ENCODE assay signal across 8 cellular contexts in the genomic region with DNA sequence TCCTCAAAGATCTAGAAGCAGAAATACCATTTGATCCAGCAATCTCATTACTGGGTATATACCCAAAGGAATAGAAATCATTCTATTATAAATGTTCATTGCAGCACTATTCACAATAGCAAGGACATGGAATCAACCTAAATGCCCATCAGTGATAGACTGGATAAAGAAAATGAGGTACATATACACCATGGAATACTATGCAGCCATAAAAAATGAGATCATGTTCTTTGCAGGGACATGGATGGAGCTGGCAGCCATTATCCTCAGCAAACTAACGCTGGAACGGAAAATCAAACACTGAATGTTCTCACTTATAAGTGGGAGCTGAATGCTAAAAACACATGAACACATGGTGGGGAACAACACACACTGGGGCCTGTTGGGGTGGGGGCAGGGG. TPM values are rescaled to one million over a fixed set of nuclear protein-coding genes. Genes with fewer than 3 reads are reported as not detected.
"Had no signal": no experiment of that assay in that cellular context is flagged by ENCODE, and none has a peak within 500 bp of the region (broad histone marks: within the 10 kb centered on the region; RNA-seq: fewer than 3 reads in every experiment).

No MANE protein-coding gene starts in this region.

RNA-seq across cellular contexts. Expression of a gene that starts 44.6 kb away (rescaled TPM):
- total RNA-seq: kidney epithelial cell; lower leg skin; mammary epithelial cell; mesothelial cell of epicardium; mononuclear cell; myocyte; naive thymus-derived CD4-positive, alpha-beta T cell had no signal
- polyA plus RNA-seq: keratinocyte; mammary epithelial cell; naive thymus-derived CD4-positive, alpha-beta T cell had no signal
